In the genomic region with DNA sequence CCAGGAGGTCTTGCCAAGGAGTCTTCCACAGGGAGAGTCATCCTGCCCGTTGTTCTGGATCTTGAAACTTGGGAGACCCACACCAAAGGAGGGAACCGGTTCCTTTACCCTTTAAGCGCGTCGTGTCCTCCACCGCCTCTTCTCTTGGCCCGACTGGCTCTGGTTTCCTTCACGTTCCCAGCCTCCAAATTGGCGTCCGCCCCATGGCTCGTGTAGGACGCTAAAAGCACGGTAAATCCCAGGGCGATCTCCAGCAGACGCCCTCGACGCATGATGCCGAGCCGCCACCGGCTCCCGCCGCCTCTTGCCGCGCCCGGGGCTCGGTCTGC, we compare ENCODE assay signal across 8 cellular contexts. TPM values are rescaled to one million over a fixed set of nuclear protein-coding genes. Genes with fewer than 3 reads are reported as not detected.
DNase-seq lines count a peak whose midpoint lies in the region; ATAC-seq, FAIRE-seq and TF ChIP-seq lines count a peak whose summit lies in the region.

No MANE protein-coding gene starts in this region.

- H3K36me3 ChIP-seq in ES-I3 (ENCODE audit: insufficient read depth, low read length) (no peaks in the 10 kb centered on the region), astrocyte (ENCODE audit: insufficient read depth, low read length) (peaks cover 21% of the 10 kb centered on the region), kidney epithelial cell (ENCODE audit: control insufficient read depth, insufficient read depth, low read length) (no peaks in the 10 kb centered on the region), thymus (ENCODE audit: control insufficient read depth, insufficient read depth) (no peaks in the 10 kb centered on the region)

- H3K36me3 Mint-ChIP-seq in astrocyte (ENCODE audit: low read depth, unreplicated experiment) = no peaks in the 10 kb centered on the region

- under 1% methylated on average over 26 of the region's 26 CpGs for WGBS in thymus

- no peak for TF ChIP-seq CTCF in astrocyte (IDR thresholded peaks at IDR 0.05; ENCODE audit: insufficient read depth, low read depth, low read length)
- no peak for TF ChIP-seq CTCF in kidney epithelial cell (IDR thresholded peaks at IDR 0.05; ENCODE audit: insufficient read depth, low read length, poor library complexity, severe bottlenecking)

- peaks cover 16% of the 10 kb centered on the region for H3K4me1 Mint-ChIP-seq in astrocyte (ENCODE audit: low read depth, unreplicated experiment)

- H3K79me2 ChIP-seq in astrocyte (ENCODE audit: insufficient read depth, low read length) = peaks cover 72% of the 10 kb centered on the region

- no peaks in the 10 kb centered on the region for H3K27me3 Mint-ChIP-seq in astrocyte (ENCODE audit: low read depth, unreplicated experiment)

- peak overlapping the region; percentile 92 for H3K27ac ChIP-seq in astrocyte (ENCODE audit: low read depth, low read length)
- H3K27ac ChIP-seq in thymus (ENCODE audit: low read depth) = no peak overlapping the region

- H3K4me1 ChIP-seq in ES-I3 (ENCODE audit: insufficient read depth, low read length) = 0 out of 2 replicates have a peak, but pooled peaks cover 5% of the 10 kb centered on the region
- H3K4me1 ChIP-seq in astrocyte (ENCODE audit: insufficient read depth, low read length) = peaks cover 18% of the 10 kb centered on the region
- H3K4me1 ChIP-seq in thymus (ENCODE audit: control insufficient read depth, insufficient read depth, low read length) = peaks cover 15% of the 10 kb centered on the region

- H2AFZ ChIP-seq in astrocyte (ENCODE audit: low read depth, low read length) = peak overlapping the region; percentile 37

- no peak for DNase-seq in astrocyte (ENCODE audit: low read depth)
- DNase-seq in kidney epithelial cell (ENCODE audit: low read depth) = no peak
- no peak for DNase-seq in NCI-H187 treated with DMSO at 0.1 percent for 48 hours (lab: John Stamatoyannopoulos, UW)
- DNase-seq in NCI-H345 (lab: John Stamatoyannopoulos, UW) = no peak

- peak overlapping the region; percentile 95 for H3K4me3 Mint-ChIP-seq in astrocyte (ENCODE audit: unreplicated experiment)

- peak overlapping the region; percentile 84 for H3K4me2 ChIP-seq in astrocyte (ENCODE audit: low read length)

- no peak for FAIRE-seq in astrocyte (lab: Jason Lieb, UNC)

- H3K27me3 ChIP-seq in astrocyte (ENCODE audit: insufficient read depth, low read length) (no peaks in the 10 kb centered on the region), kidney epithelial cell (ENCODE audit: control insufficient read depth, insufficient read depth, low read length) (no peaks in the 10 kb centered on the region), thymus (ENCODE audit: control insufficient read depth, insufficient read depth) (peaks cover 13% of the 10 kb centered on the region)

- H3K27ac Mint-ChIP-seq in astrocyte (ENCODE audit: unreplicated experiment) = peak overlapping the region; percentile 67

- no peaks in the 10 kb centered on the region for H3K9me3 ChIP-seq in ES-I3 (ENCODE audit: control insufficient read depth, insufficient read depth, low read length)
- H3K9me3 ChIP-seq in astrocyte (ENCODE audit: insufficient read depth, low read depth, low read length) = no peaks in the 10 kb centered on the region
- H3K9me3 ChIP-seq in thymus (ENCODE audit: control insufficient read depth) = no peaks in the 10 kb centered on the region

- peak; percentile 7 for ATAC-seq in HG02870 (IDR thresholded peaks at IDR 0.05; ENCODE audit: unreplicated experiment)
- ATAC-seq in GM21717 (IDR thresholded peaks at IDR 0.05; ENCODE audit: unreplicated experiment) = no peak

- H3K9ac ChIP-seq in ES-I3 (ENCODE audit: low read depth, low read length) (peak overlapping the region; percentile 89), astrocyte (ENCODE audit: low read length) (peak overlapping the region; percentile 100)

- H4K20me1 ChIP-seq in astrocyte (ENCODE audit: insufficient read depth, low read length) = peaks cover 45% of the 10 kb centered on the region

- H3K4me3 ChIP-seq in astrocyte (ENCODE audit: insufficient read depth, low read depth, low read length) = peak overlapping the region; percentile 95
- H3K4me3 ChIP-seq in kidney epithelial cell (ENCODE audit: low read depth, low read length) = peak overlapping the region; percentile 89
- H3K4me3 ChIP-seq in thymus (ENCODE audit: low read length) = peak overlapping the region; percentile 64

- H3K9me3 Mint-ChIP-seq in astrocyte (ENCODE audit: unreplicated experiment) = no peaks in the 10 kb centered on the region

RNA-seq across cellular contexts. Expression of a gene that starts 1.0 kb away (rescaled TPM):
- 210 and 298 TPM in 2 replicates for total RNA-seq in astrocyte
- 35.5 and 35.9 TPM in 2 replicates for total RNA-seq in kidney epithelial cell
- polyA plus RNA-seq in thymus = 6.3 TPM
